In genomic region chr10:75191821-75192568, GRCh38 we compare ENCODE assay signal across 1 cellular context.
A peak's percentile ranks its signal among the peaks of the same experiment; 100 is the strongest.
TF ChIP-seq lines count a peak whose summit lies in the region.

No MANE protein-coding gene starts in this region.

TF ChIP-seq in K562, 482 proteins besides CTCF, POLR2A, EP300 and RAD21 (continued from another document and continues in another):
- TF ChIP-seq THAP12 (CRISPR knock-in tag; IDR thresholded peaks at IDR 0.05) (no peak), CEBPB (tag; IDR thresholded peaks at IDR 0.05) (peak; percentile 91), ZNF133 (CRISPR knock-in tag; IDR thresholded peaks at IDR 0.05) (no peak), BACH1 (tag; IDR thresholded peaks at IDR 0.05) (0 out of 2 replicates have a peak, but pooled peaks have one; percentile 61), ZNF224 (CRISPR knock-in tag; IDR thresholded peaks at IDR 0.05) (no peak), PRDM10 (IDR thresholded peaks at IDR 0.05; ENCODE audit: partially characterized antibody) (peak; percentile 67), ZFP91 (CRISPR knock-in tag; IDR thresholded peaks at IDR 0.05) (no peak), CEBPG (CRISPR knock-in tag; IDR thresholded peaks at IDR 0.05) (0 out of 2 replicates have a peak, but pooled peaks have one; percentile 20), CEBPG (tag; conservative IDR thresholded peaks at IDR 0.05 in 1 of 2, IDR thresholded peaks at IDR 0.05 in 1 of 2) (peak; percentile 57 to 86; a peak in 3 of 4 replicates), JUND (IDR thresholded peaks at IDR 0.05; ENCODE audit: borderline replicate concordance, low read depth, low read length) (peak; percentile 99), JUND (tag; IDR thresholded peaks at IDR 0.05; ENCODE audit: borderline replicate concordance, low read depth, low read length) (peak; percentile 99), SMARCA4 (IDR thresholded peaks at IDR 0.05) (peak; percentile 98), ZFPM2 (CRISPR knock-in tag; IDR thresholded peaks at IDR 0.05) (no peak), HNRNPH1 (optimal IDR thresholded peaks at IDR 0.05; ENCODE audit: low read depth, low read length) (no peak), GATAD2A (IDR thresholded peaks at IDR 0.05) (peak; percentile 31; the same call in 1 of the 2 replicates), C11orf30 (IDR thresholded peaks at IDR 0.05; ENCODE audit: low read depth) (peak; percentile 90), MEIS2 (IDR thresholded peaks at IDR 0.05; ENCODE audit: partially characterized antibody) (no peak), ZNF764 (CRISPR knock-in tag; IDR thresholded peaks at IDR 0.05; ENCODE audit: low read depth) (no peak), PHF21A (IDR thresholded peaks at IDR 0.05; ENCODE audit: borderline replicate concordance, low read depth) (peak; percentile 44; the same call in 1 of the 2 replicates), ZBTB40 (IDR thresholded peaks at IDR 0.05) (peak; percentile 44), ZBTB40 (CRISPR knock-in tag; IDR thresholded peaks at IDR 0.05) (no peak), COPS2 (conservative IDR thresholded peaks at IDR 0.05) (no peak), ZNF324 (CRISPR knock-in tag; IDR thresholded peaks at IDR 0.05) (no peak), ZNF668 (CRISPR knock-in tag; IDR thresholded peaks at IDR 0.05) (no peak), DIDO1 (tag; IDR thresholded peaks at IDR 0.05; ENCODE audit: low read depth) (no peak), HOMEZ (CRISPR knock-in tag; IDR thresholded peaks at IDR 0.05) (no peak), GATAD2B (IDR thresholded peaks at IDR 0.05; ENCODE audit: borderline replicate concordance) (no peak), POLR3G (IDR thresholded peaks at IDR 0.05; ENCODE audit: extremely low read depth, insufficient read length, insufficient replicate concordance) (no peak), MTA2 (IDR thresholded peaks at IDR 0.05; ENCODE audit: low read depth) (peak; percentile 61; the same call in 1 of the 2 replicates), PML (IDR thresholded peaks at IDR 0.05; ENCODE audit: low read length) (no peak), RBM14 (IDR thresholded peaks at IDR 0.05; ENCODE audit: borderline replicate concordance, insufficient read depth, low read depth, low read length) (no peak), ZNF780A (CRISPR knock-in tag; IDR thresholded peaks at IDR 0.05) (no peak), TEAD1 (CRISPR knock-in tag; IDR thresholded peaks at IDR 0.05) (0 out of 4 replicates have a peak, but pooled peaks of 1 of the 2 experiments have one; percentile 19)
- TF ChIP-seq, protein P1, sequence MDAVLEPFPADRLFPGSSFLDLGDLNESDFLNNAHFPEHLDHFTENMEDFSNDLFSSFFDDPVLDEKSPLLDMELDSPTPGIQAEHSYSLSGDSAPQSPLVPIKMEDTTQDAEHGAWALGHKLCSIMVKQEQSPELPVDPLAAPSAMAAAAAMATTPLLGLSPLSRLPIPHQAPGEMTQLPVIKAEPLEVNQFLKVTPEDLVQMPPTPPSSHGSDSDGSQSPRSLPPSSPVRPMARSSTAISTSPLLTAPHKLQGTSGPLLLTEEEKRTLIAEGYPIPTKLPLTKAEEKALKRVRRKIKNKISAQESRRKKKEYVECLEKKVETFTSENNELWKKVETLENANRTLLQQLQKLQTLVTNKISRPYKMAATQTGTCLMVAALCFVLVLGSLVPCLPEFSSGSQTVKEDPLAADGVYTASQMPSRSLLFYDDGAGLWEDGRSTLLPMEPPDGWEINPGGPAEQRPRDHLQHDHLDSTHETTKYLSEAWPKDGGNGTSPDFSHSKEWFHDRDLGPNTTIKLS (IDR thresholded peaks at IDR 0.05; ENCODE audit: borderline replicate concordance, low read depth): no peak; the same call in 1 of the 2 replicates
- TF ChIP-seq, protein P2, sequence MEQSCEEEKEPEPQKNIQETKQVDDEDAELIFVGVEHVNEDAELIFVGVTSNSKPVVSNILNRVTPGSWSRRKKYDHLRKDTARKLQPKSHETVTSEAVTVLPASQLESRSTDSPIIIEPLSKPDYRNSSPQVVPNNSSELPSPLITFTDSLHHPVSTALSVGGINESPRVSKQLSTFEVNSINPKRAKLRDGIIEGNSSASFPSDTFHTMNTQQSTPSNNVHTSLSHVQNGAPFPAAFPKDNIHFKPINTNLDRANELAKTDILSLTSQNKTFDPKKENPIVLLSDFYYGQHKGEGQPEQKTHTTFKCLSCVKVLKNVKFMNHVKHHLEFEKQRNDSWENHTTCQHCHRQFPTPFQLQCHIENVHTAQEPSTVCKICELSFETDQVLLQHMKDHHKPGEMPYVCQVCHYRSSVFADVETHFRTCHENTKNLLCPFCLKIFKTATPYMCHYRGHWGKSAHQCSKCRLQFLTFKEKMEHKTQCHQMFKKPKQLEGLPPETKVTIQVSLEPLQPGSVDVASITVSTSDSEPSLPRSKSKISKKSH (CRISPR knock-in tag; IDR thresholded peaks at IDR 0.05): no peak
- TF ChIP-seq, protein P3, sequence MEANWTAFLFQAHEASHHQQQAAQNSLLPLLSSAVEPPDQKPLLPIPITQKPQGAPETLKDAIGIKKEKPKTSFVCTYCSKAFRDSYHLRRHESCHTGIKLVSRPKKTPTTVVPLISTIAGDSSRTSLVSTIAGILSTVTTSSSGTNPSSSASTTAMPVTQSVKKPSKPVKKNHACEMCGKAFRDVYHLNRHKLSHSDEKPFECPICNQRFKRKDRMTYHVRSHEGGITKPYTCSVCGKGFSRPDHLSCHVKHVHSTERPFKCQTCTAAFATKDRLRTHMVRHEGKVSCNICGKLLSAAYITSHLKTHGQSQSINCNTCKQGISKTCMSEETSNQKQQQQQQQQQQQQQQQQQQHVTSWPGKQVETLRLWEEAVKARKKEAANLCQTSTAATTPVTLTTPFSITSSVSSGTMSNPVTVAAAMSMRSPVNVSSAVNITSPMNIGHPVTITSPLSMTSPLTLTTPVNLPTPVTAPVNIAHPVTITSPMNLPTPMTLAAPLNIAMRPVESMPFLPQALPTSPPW (CRISPR knock-in tag; IDR thresholded peaks at IDR 0.05): 0 out of 2 replicates have a peak, but pooled peaks have one; percentile 25
